ENCODE assay signal across 14 cellular contexts in the genomic region with DNA sequence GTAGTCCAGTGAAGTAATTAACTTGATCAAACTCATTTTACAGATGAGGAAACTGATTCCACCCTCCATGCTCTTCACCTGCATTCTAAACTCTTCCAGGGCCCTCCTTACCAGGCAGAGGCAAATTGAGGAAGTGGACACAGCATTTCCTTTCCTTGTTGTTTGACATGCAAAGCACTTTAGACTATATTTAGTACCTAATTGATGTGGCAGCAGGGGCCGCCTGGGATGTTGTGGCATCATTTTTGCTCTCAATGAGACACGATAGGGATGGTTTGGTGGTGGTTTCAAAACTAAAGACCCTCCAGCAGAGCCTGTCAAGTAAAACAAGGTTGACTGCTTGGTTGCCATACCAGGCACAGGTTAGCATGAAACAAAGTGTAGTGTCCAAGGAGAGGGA. TPM values are rescaled to one million over a fixed set of nuclear protein-coding genes. Genes with fewer than 3 reads are reported as not detected.
DNase-seq lines count a peak whose midpoint lies in the region; ATAC-seq and TF ChIP-seq lines count a peak whose summit lies in the region.
"Had no signal": no experiment of that assay in that cellular context is flagged by ENCODE, and none has a peak within 500 bp of the region (broad histone marks: within the 10 kb centered on the region; RNA-seq: fewer than 3 reads in every experiment).

No MANE protein-coding gene starts in this region.

- peak; percentile 46 for ATAC-seq in HG02759 (IDR thresholded peaks at IDR 0.05; ENCODE audit: unreplicated experiment)
- ATAC-seq: HCT116 had no signal

- H3K4me3 Mint-ChIP-seq in neural crest cell = no peak overlapping the region

- peaks cover 8% of the 10 kb centered on the region for H4K20me1 ChIP-seq in smooth muscle cell (ENCODE audit: low read depth)

- no peak overlapping the region for H2AFZ ChIP-seq in smooth muscle cell (ENCODE audit: low read depth)

- H3K27me3 Mint-ChIP-seq in neural crest cell (ENCODE audit: low read depth) = no peaks in the 10 kb centered on the region

- H3K9me3 ChIP-seq in Peyer's patch (no peaks in the 10 kb centered on the region), smooth muscle cell (replicated peaks; ENCODE audit: low read depth) (no peaks in the 10 kb centered on the region)
- H3K9me3 ChIP-seq: adrenal gland, pancreas, vagina had no signal

- DNase-seq in SIG-M5 treated with dmso at 0.1 percent for 504 hours (lab: John Stamatoyannopoulos, UW; ENCODE audit: unreplicated experiment) = peak; percentile 40
- no peak for DNase-seq in SIG-M5 (lab: John Stamatoyannopoulos, UW)
- peak in 2 of 3 donors; percentile 66 to 69 for DNase-seq in Peyer's patch
- no peak for DNase-seq in neural crest cell (ENCODE audit: low read depth, low spot score)
- DNase-seq in coronary artery (ENCODE audit: low spot score) = no peak
- no peak for DNase-seq in smooth muscle cell (lab: John Stamatoyannopoulos, UW; ENCODE audit: unreplicated experiment)
- DNase-seq in H4 (ENCODE audit: low spot score) = no peak
- DNase-seq: adrenal gland, islet precursor cell, pancreas had no signal

- H3K27me3 ChIP-seq in Peyer's patch (no peaks in the 10 kb centered on the region), smooth muscle cell (ENCODE audit: low read depth) (no peaks in the 10 kb centered on the region)
- H3K27me3 ChIP-seq: adrenal gland, pancreas, vagina had no signal

- TF ChIP-seq CTCF in Peyer's patch (IDR thresholded peaks at IDR 0.05) = no peak
- TF ChIP-seq CTCF in neural crest cell (conservative IDR thresholded peaks at IDR 0.05) = no peak
- no peak for TF ChIP-seq CTCF in coronary artery (IDR thresholded peaks at IDR 0.05)
- TF ChIP-seq CTCF in smooth muscle cell (IDR thresholded peaks at IDR 0.05; ENCODE audit: borderline replicate concordance, insufficient read depth, poor library complexity, severe bottlenecking) = no peak

- H3K4me1 ChIP-seq in Peyer's patch = peaks cover 0 to 19% (median 10%) of the 10 kb centered on the region in 4 donors
- H3K4me1 ChIP-seq in smooth muscle cell (ENCODE audit: low read depth) = no peaks in the 10 kb centered on the region
- H3K4me1 ChIP-seq: adrenal gland, pancreas, vagina had no signal

- peak overlapping the region in 2 of 4 donors; percentile 3 to 78 for H3K27ac ChIP-seq in Peyer's patch
- H3K27ac ChIP-seq in coronary artery = no peak overlapping the region
- H3K27ac ChIP-seq in smooth muscle cell (ENCODE audit: low read depth) = no peak overlapping the region
- H3K27ac ChIP-seq: adrenal gland, pancreas, vagina had no signal

- no peaks in the 10 kb centered on the region for H3F3A ChIP-seq in smooth muscle cell (ENCODE audit: low read depth)

- peaks cover 7% of the 10 kb centered on the region for H3K4me1 Mint-ChIP-seq in neural crest cell

- H3K36me3 ChIP-seq in Peyer's patch = no peaks in the 10 kb centered on the region
- H3K36me3 ChIP-seq in smooth muscle cell (ENCODE audit: low read depth) = no peaks in the 10 kb centered on the region
- H3K36me3 ChIP-seq: adrenal gland, pancreas, vagina had no signal

- H3K9ac ChIP-seq in smooth muscle cell (ENCODE audit: low read depth) = no peak overlapping the region

- H3K27ac Mint-ChIP-seq in neural crest cell (ENCODE audit: unreplicated experiment) = peak overlapping the region; percentile 35

- no peak for TF ChIP-seq POLR2A in Peyer's patch (IDR thresholded peaks at IDR 0.05)

- no peak overlapping the region for H3K4me2 ChIP-seq in smooth muscle cell

- no peaks in the 10 kb centered on the region for H3K36me3 Mint-ChIP-seq in neural crest cell (ENCODE audit: low read depth)

- H3K4me3 ChIP-seq in Peyer's patch (no peak overlapping the region), coronary artery (no peak overlapping the region), smooth muscle cell (no peak overlapping the region)
- H3K4me3 ChIP-seq: adrenal gland, pancreas, vagina had no signal

- peaks cover 4% of the 10 kb centered on the region for H3K79me2 ChIP-seq in smooth muscle cell (ENCODE audit: low read depth)

- WGBS in smooth muscle cell (ENCODE audit: low lambda C conversion rate) = 91% methylated on average over 2 of the region's 2 CpGs

- no peaks in the 10 kb centered on the region for H3K9me3 Mint-ChIP-seq in neural crest cell

RNA-seq across cellular contexts. Expression of a gene that starts 7.9 kb away (rescaled TPM):
- total RNA-seq in Peyer's patch (100 to 1,000 TPM in 3 of 4 donors, 10 to 100 TPM in 1; 63.5 to 304 (median 264) TPM), neural crest cell (41.2 and 44.0 TPM in 2 replicates), smooth muscle cell (5.5 and 7.6 TPM in 2 replicates)
- 6.5 and 7.0 TPM in 2 replicates for polyA plus RNA-seq in smooth muscle cell
- total RNA-seq in H4 (2014; rRNA removed; shearing (Covaris generic)) = 3.2 and 5.3 TPM in 2 replicates

RNA-seq across cellular contexts. Expression of a gene that starts 8.5 kb away (rescaled TPM):
- total RNA-seq in Peyer's patch = not detected
- total RNA-seq in neural crest cell = not detected in 2 replicates
- not detected in 2 replicates for total RNA-seq in smooth muscle cell
- polyA plus RNA-seq in smooth muscle cell = not detected in 2 replicates
- not detected in 2 replicates for total RNA-seq in H4 (2014; rRNA removed; shearing (Covaris generic))
- total RNA-seq: adrenal gland, endothelial cell of umbilical vein, pancreas, vagina had no signal
- polyA plus RNA-seq: endothelial cell of umbilical vein had no signal

Comparison
In these comparisons a context has a peak if more than half of its experiments do, and no peak if none do; other contexts are left out.
1. DNase-seq: peak in SIG-M5 treated with dmso at 0.1 percent for 504 hours (single experiment) and Peyer's patch (2 of 3); none in SIG-M5 (single experiment), neural crest cell (single experiment), coronary artery (single experiment), smooth muscle cell (single experiment) and H4 (single experiment).